ENCODE assay signal across 9 cellular contexts in genomic region chr14:24194186-24194872, GRCh38. TPM values are rescaled to one million over a fixed set of nuclear protein-coding genes. Genes with fewer than 3 reads are reported as not detected.
DNase-seq lines count a peak whose midpoint lies in the region; ATAC-seq and TF ChIP-seq lines count a peak whose summit lies in the region.
"Had no signal": no experiment of that assay in that cellular context is flagged by ENCODE, and none has a peak within 500 bp of the region (broad histone marks: within the 10 kb centered on the region; RNA-seq: fewer than 3 reads in every experiment).

No MANE protein-coding gene starts in this region.

- 0 out of 2 replicates have a peak overlapping the region, but pooled peaks have one; percentile 96 for H3K27ac ChIP-seq in SK-N-MC
- no peak overlapping the region for H3K27ac ChIP-seq in fibroblast of lung (ENCODE audit: insufficient read depth, low read length)
- H3K27ac ChIP-seq in gastrocnemius medialis, result peak overlapping the region; percentile 93 to 96 (median 95)

- H3K27me3 ChIP-seq in fibroblast of lung (ENCODE audit: control insufficient read depth, insufficient read depth, low read length), result no peaks in the 10 kb centered on the region
- no peaks in the 10 kb centered on the region for H3K27me3 ChIP-seq in gastrocnemius medialis

- DNase-seq in SK-N-MC (ENCODE audit: low read depth, low spot score), result no peak
- DNase-seq in fibroblast of lung (ENCODE audit: low read depth in 2 of 2), result no peak
- no peak for DNase-seq in gastrocnemius medialis
- DNase-seq in NK-92 treated with Interleukin-12 subunit alpha and Interleukin-12 subunit beta, amount 100 ng/mL, for 24 hours (lab: John Stamatoyannopoulos, UW), result no peak
- DNase-seq in HUDEP-2 (lab: John Stamatoyannopoulos, UW; ENCODE audit: unreplicated experiment in 76 of 76), result no peak
- no peak for DNase-seq in NCI-H1092 (lab: John Stamatoyannopoulos, UW)

- intact Hi-C loops in gastrocnemius medialis (cut with DNase I; ENCODE audit: low total_unique reads), result loop anchor here (2.0 kb wide), 2 partner anchors 20 to 48 kb away; partner anchors contain the start of gene TINF2

- H3K4me1 ChIP-seq in fibroblast of lung (ENCODE audit: control insufficient read depth, extremely low read depth, insufficient read depth, low read length), result no peaks in the 10 kb centered on the region
- peaks cover 21% of the 10 kb centered on the region in 2 donors for H3K4me1 ChIP-seq in gastrocnemius medialis

- peaks cover 16% of the 10 kb centered on the region for H3K36me3 ChIP-seq in SK-N-MC (ENCODE audit: insufficient read depth, low read length)
- peaks cover 15% of the 10 kb centered on the region for H3K36me3 ChIP-seq in fibroblast of lung (ENCODE audit: control insufficient read depth, insufficient read depth, low read length)
- peaks cover 0 to 24% of the 10 kb centered on the region in 2 donors for H3K36me3 ChIP-seq in gastrocnemius medialis

- TF ChIP-seq POLR2A in gastrocnemius medialis (IDR thresholded peaks at IDR 0.05), result no peak

- H3K9me3 ChIP-seq in SK-N-MC (ENCODE audit: low read depth, low read length) (no peaks in the 10 kb centered on the region), fibroblast of lung (ENCODE audit: control insufficient read depth, insufficient read depth, low read depth, low read length) (no peaks in the 10 kb centered on the region), gastrocnemius medialis (no peaks in the 10 kb centered on the region)

- H3K9ac ChIP-seq in SK-N-MC (ENCODE audit: insufficient read length) (peak overlapping the region; percentile 93), fibroblast of lung (ENCODE audit: insufficient read depth, low read length) (no peak overlapping the region)

- H3K4me2 ChIP-seq in fibroblast of lung (ENCODE audit: extremely low read depth, insufficient read depth, low read length), result peak overlapping the region; percentile 74

- TF ChIP-seq CTCF in fibroblast of lung (conservative IDR thresholded peaks at IDR 0.05 in 1 of 2, IDR thresholded peaks at IDR 0.05 in 1 of 2; ENCODE audit: low read depth in 1 of 2, low read length in 2 of 2), result no peak
- TF ChIP-seq CTCF in gastrocnemius medialis (IDR thresholded peaks at IDR 0.05 in 4 of 5, conservative IDR thresholded peaks at IDR 0.05 in 1 of 5), result no peak

- H2AFZ ChIP-seq in fibroblast of lung (ENCODE audit: low read length), result no peak overlapping the region

- H4K20me1 ChIP-seq in fibroblast of lung (ENCODE audit: control insufficient read depth, extremely low read depth, insufficient read depth, low read length), result no peaks in the 10 kb centered on the region

- ATAC-seq in gastrocnemius medialis, result no peak
- ATAC-seq in HG02938 (IDR thresholded peaks at IDR 0.05; ENCODE audit: unreplicated experiment), result no peak

- H3K79me2 ChIP-seq in fibroblast of lung (ENCODE audit: control insufficient read depth, insufficient read depth, low read length), result peaks cover 29% of the 10 kb centered on the region

- in situ Hi-C loops in gastrocnemius medialis (cut with MboI; ENCODE audit: low sequenced_read_pairs in 4 of 4), result no loop called here

- H3K4me3 ChIP-seq in GM08714 (ENCODE audit: low read length) (peak overlapping the region; percentile 69; the same call in 1 of the 2 replicates), SK-N-MC (peak overlapping the region; percentile 96), fibroblast of lung (replicated peaks in 1 of 4; ENCODE audit: control extremely low read depth in 1 of 4, insufficient read depth in 1 of 4, low read depth in 3 of 4, low read length in 4 of 4) (peak overlapping the region; percentile 73 to 93 (median 81)), gastrocnemius medialis (peak overlapping the region; percentile 84 to 100 (median 93))

RNA-seq across cellular contexts. Expression of gene TM9SF1, which starts 0.9 kb away (rescaled TPM):
- total RNA-seq in fibroblast of lung (49.6 and 61.6 TPM in 2 replicates), gastrocnemius medialis (10 to 100 TPM; 31.4 to 46.4 (median 36.7) TPM)
- 60.9 and 65.1 TPM in 2 replicates for polyA plus RNA-seq in fibroblast of lung
- polyA plus RNA-seq in fibroblast of lung (2012), result 49.5 and 68.9 TPM in 2 replicates
- 74.6 and 111 TPM in 2 replicates for polyA minus RNA-seq in fibroblast of lung (ENCODE audit: low replicate concordance)

RNA-seq across cellular contexts. Expression of gene IPO4, which starts 5.7 kb away (rescaled TPM):
- total RNA-seq in fibroblast of lung, result 22.6 and 25.3 TPM in 2 replicates
- polyA plus RNA-seq in fibroblast of lung, result 12.4 and 27.8 TPM in 2 replicates
- polyA plus RNA-seq in fibroblast of lung (2012), result 22.1 and 48.7 TPM in 2 replicates
- polyA minus RNA-seq in fibroblast of lung (ENCODE audit: low replicate concordance), result 68.3 and 133 TPM in 2 replicates
- total RNA-seq in gastrocnemius medialis, result 10 to 100 TPM; 35.7 to 73.2 (median 55.4) TPM

RNA-seq across cellular contexts. Expression of gene TSSK4, which starts 11.2 kb away (rescaled TPM):
- under 0.01 and 0.17 TPM in 2 replicates for total RNA-seq in fibroblast of lung
- polyA plus RNA-seq in fibroblast of lung, result not detected in 2 replicates
- 0.63 and 0.69 TPM in 2 replicates for polyA plus RNA-seq in fibroblast of lung (2012)
- polyA minus RNA-seq in fibroblast of lung (ENCODE audit: low replicate concordance), result 0.59 TPM in 1 of 2 replicates, not detected in the other
- not detected for total RNA-seq in gastrocnemius medialis
- total RNA-seq: lung microvascular endothelial cell had no signal

RNA-seq across cellular contexts. Expression of gene CHMP4A, which starts 19.0 kb away (rescaled TPM):
- total RNA-seq in fibroblast of lung (22.1 and 24.9 TPM in 2 replicates), gastrocnemius medialis (10 to 100 TPM; 13.6 to 29.8 (median 20.7) TPM)
- polyA plus RNA-seq in fibroblast of lung, result 96.8 and 133 TPM in 2 replicates
- 74.7 and 102 TPM in 2 replicates for polyA plus RNA-seq in fibroblast of lung (2012)
- polyA minus RNA-seq in fibroblast of lung (ENCODE audit: low replicate concordance), result 106 TPM in 1 of 2 replicates, not detected in the other

RNA-seq across cellular contexts. Expression of gene MDP1, which starts 21.5 kb away (rescaled TPM):
- total RNA-seq in fibroblast of lung (13.6 and 22.1 TPM in 2 replicates), gastrocnemius medialis (10 to 100 TPM in 3 of 4 donors, 1 to 10 TPM in 1; 6.7 to 19.2 (median 13.9) TPM)
- polyA plus RNA-seq in fibroblast of lung, result 14.4 TPM in 2 replicates
- polyA plus RNA-seq in fibroblast of lung (2012), result 16.9 and 20.4 TPM in 2 replicates
- polyA minus RNA-seq in fibroblast of lung (ENCODE audit: low replicate concordance), result 4.8 and 12.0 TPM in 2 replicates
